In the genomic region with DNA sequence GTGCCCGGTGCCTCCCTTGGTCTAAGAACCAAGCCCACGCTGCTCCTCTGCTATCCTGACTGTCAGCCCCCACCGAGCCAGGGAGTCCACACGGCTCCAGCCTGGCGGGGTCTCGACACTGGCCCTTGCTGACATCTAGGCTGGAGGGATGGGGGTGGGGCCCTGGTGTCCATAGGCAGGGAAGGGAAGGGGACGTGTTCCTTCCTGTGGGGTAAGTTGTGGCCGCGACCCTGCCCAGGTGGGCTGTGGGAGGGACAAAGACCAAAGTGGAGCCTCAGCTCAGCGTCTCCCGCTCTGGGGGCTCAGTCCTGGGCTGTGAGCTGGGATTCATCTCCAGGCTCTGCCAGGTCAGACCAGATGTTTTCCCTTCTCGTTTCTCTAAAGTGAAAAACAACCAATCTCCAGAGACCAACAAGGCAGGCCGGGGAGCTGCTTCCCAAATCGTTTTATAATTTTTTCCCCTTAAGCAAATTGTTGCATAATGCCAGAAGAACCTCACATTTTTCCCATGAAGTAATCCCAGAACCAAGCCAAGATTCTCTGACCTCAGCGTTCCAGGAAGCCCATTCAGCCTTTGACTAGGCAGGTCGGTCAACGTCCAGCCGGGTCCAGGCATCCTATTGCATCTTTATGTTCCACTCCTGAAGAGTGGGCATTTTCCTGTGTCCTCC, we compare ENCODE assay signal across 10 cellular contexts.
DNase-seq lines count a peak whose midpoint lies in the region; ATAC-seq and TF ChIP-seq lines count a peak whose summit lies in the region.
"Had no signal": no experiment of that assay in that cellular context is flagged by ENCODE, and none has a peak within 500 bp of the region (broad histone marks: within the 10 kb centered on the region; RNA-seq: fewer than 3 reads in every experiment).

No MANE protein-coding gene starts in this region.

- H3K36me3 ChIP-seq in Karpas-422 (ENCODE audit: insufficient read depth, low read length): no peaks in the 10 kb centered on the region
- peaks cover 30% of the 10 kb centered on the region for H3K36me3 ChIP-seq in muscle layer of colon (ENCODE audit: insufficient read depth, low read length)
- H3K36me3 ChIP-seq in tibial nerve: peaks cover 0 to 67% (median 0%) of the 10 kb centered on the region in 3 donors

- H3K4me1 ChIP-seq in Karpas-422 (ENCODE audit: low read length) (peaks cover 29% of the 10 kb centered on the region), muscle layer of colon (ENCODE audit: insufficient read depth, low read length) (peaks cover 9% of the 10 kb centered on the region), tibial nerve (peaks cover 0 to 57% (median 12%) of the 10 kb centered on the region in 4 donors)

- no peaks in the 10 kb centered on the region for H3K79me2 ChIP-seq in Karpas-422 (ENCODE audit: low read length)

- peaks cover 7% of the 10 kb centered on the region for H3K36me3 Mint-ChIP-seq in chondrocyte (ENCODE audit: low read depth)

- TF ChIP-seq POLR2A in tibial nerve (IDR thresholded peaks at IDR 0.05): no peak

- H2AFZ ChIP-seq in Karpas-422 (ENCODE audit: low read length): no peak overlapping the region

- 0 out of 2 replicates have a peak overlapping the region, but pooled peaks have one; percentile 57 for H3K27ac ChIP-seq in Karpas-422 (ENCODE audit: low read length)
- H3K27ac ChIP-seq in muscle layer of colon (ENCODE audit: low read depth, low read length): peak overlapping the region; percentile 34
- peak overlapping the region; percentile 55 to 89 (median 70) for H3K27ac ChIP-seq in tibial nerve

- no peak for ATAC-seq in GM19463 (IDR thresholded peaks at IDR 0.05; ENCODE audit: unreplicated experiment)

- H3K9ac ChIP-seq in Karpas-422 (ENCODE audit: low read length): peak overlapping the region; percentile 57; the same call in 1 of the 2 replicates
- no peak overlapping the region for H3K9ac ChIP-seq in muscle layer of colon (ENCODE audit: low read length)

- H3K27me3 ChIP-seq in Karpas-422 (ENCODE audit: low read length) (no peaks in the 10 kb centered on the region), muscle layer of colon (ENCODE audit: control insufficient read depth in 1 of 2, insufficient read depth in 2 of 2, low read length in 2 of 2) (no peaks in the 10 kb centered on the region), tibial nerve (no peaks in the 10 kb centered on the region)

- H3K4me3 ChIP-seq in Karpas-422 (ENCODE audit: low read length) (no peak overlapping the region), epithelial cell of esophagus (ENCODE audit: low read length) (no peak overlapping the region), muscle layer of colon (ENCODE audit: low read depth in 1 of 2, low read length in 2 of 2) (no peak overlapping the region), tibial nerve (no peak overlapping the region)

- no peak overlapping the region for H3K4me3 Mint-ChIP-seq in chondrocyte (ENCODE audit: unreplicated experiment)

- no peaks in the 10 kb centered on the region for H4K20me1 ChIP-seq in Karpas-422 (ENCODE audit: insufficient read depth, low read depth, low read length)

- H3K4me2 ChIP-seq in Karpas-422 (ENCODE audit: low read depth, low read length, poor library complexity, severe bottlenecking): peak overlapping the region; percentile 76

- H3K27ac Mint-ChIP-seq in chondrocyte (ENCODE audit: unreplicated experiment): no peak overlapping the region

- no peaks in the 10 kb centered on the region for H3K27me3 Mint-ChIP-seq in chondrocyte (ENCODE audit: low read depth)

- 36 to 46% methylated on average over 16 to 17 of the region's 18 CpGs for WGBS in tibial nerve, 2 donors

- TF ChIP-seq EP300 in tibial nerve (IDR thresholded peaks at IDR 0.05): peak; percentile 55 to 89

- TF ChIP-seq CTCF in epithelial cell of esophagus (IDR thresholded peaks at IDR 0.05; ENCODE audit: insufficient read depth, low read depth, low read length, missing control alignments): no peak
- TF ChIP-seq CTCF in tibial nerve (IDR thresholded peaks at IDR 0.05): no peak
- TF ChIP-seq CTCF in chondrocyte (IDR thresholded peaks at IDR 0.05): no peak

- no peaks in the 10 kb centered on the region for H3K9me3 ChIP-seq in Karpas-422 (ENCODE audit: low read length)
- no peaks in the 10 kb centered on the region for H3K9me3 ChIP-seq in muscle layer of colon (ENCODE audit: low read length)
- no peaks in the 10 kb centered on the region for H3K9me3 ChIP-seq in tibial nerve

- H3K4me1 Mint-ChIP-seq in chondrocyte (ENCODE audit: low read depth): peaks cover 6% of the 10 kb centered on the region

- DNase-seq in Karpas-422 (no peak), epithelial cell of esophagus (ENCODE audit: low read depth) (peak; percentile 35), tibial nerve (ENCODE audit: low spot score in 2 of 2) (peak in 1 of 2 donors; percentile 68), chondrocyte (ENCODE audit: low spot score) (no peak), inferior parietal cortex (ENCODE audit: extremely low spot score) (no peak), NCI-H748 (lab: John Stamatoyannopoulos, UW; ENCODE audit: unreplicated experiment) (no peak)
- DNase-seq: activated T-cell treated with anti-CD3 and anti-CD28 coated beads, Interleukin-2, amount 50 U/mL, for 1 hour; NCI-H510A treated with DMSO at 0.1 percent for 48 hours had no signal

- no peaks in the 10 kb centered on the region for H3K9me3 Mint-ChIP-seq in chondrocyte (ENCODE audit: low read depth)

- H3K9me2 ChIP-seq in Karpas-422 (replicated peaks; ENCODE audit: insufficient read depth, low read length): no peaks in the 10 kb centered on the region
